1 cellular context compared by ENCODE assay signal in genomic region chr1:25537148-25537831, GRCh38.
TF ChIP-seq lines count a peak whose summit lies in the region.

No MANE protein-coding gene starts in this region.

TF ChIP-seq in H1, 55 proteins besides CTCF, POLR2A, EP300 and RAD21:
- TF ChIP-seq HDAC6 (IDR thresholded peaks at IDR 0.05; ENCODE audit: low read depth, low read length) (no peak), NANOG (IDR thresholded peaks at IDR 0.05; ENCODE audit: insufficient read depth, low read depth, low read length, poor library complexity, severe bottlenecking) (no peak), EZH2 (IDR thresholded peaks at IDR 0.05; ENCODE audit: low read depth, low read length, severe bottlenecking) (no peak), BCL11A (IDR thresholded peaks at IDR 0.05; ENCODE audit: low read depth in 2 of 2, low read length in 2 of 2) (no peak), BRCA1 (IDR thresholded peaks at IDR 0.05; ENCODE audit: low read depth, low read length) (no peak), RFX5 (IDR thresholded peaks at IDR 0.05; ENCODE audit: borderline replicate concordance, low read depth, low read length) (no peak), POLR2AphosphoS5 (IDR thresholded peaks at IDR 0.05; ENCODE audit: low read depth, low read length) (no peak), TAF7 (optimal IDR thresholded peaks at IDR 0.05; ENCODE audit: borderline replicate concordance, low read depth, low read length) (no peak), CTBP2 (IDR thresholded peaks at IDR 0.05; ENCODE audit: borderline replicate concordance, insufficient read depth, insufficient read length, low read length) (no peak), GTF2F1 (IDR thresholded peaks at IDR 0.05; ENCODE audit: borderline replicate concordance, low read depth, low read length) (no peak), JUN (IDR thresholded peaks at IDR 0.05; ENCODE audit: low read depth, low read length) (no peak), YY1 (IDR thresholded peaks at IDR 0.05; ENCODE audit: low read depth, low read length) (no peak), CREB1 (IDR thresholded peaks at IDR 0.05) (no peak), NRF1 (IDR thresholded peaks at IDR 0.05; ENCODE audit: low read depth, low read length) (no peak), RBBP5 (IDR thresholded peaks at IDR 0.05; ENCODE audit: borderline replicate concordance, low read depth, low read length) (no peak), SIX5 (IDR thresholded peaks at IDR 0.05; ENCODE audit: low read depth, low read length) (no peak), SIN3A (conservative IDR thresholded peaks at IDR 0.05 in 1 of 2, IDR thresholded peaks at IDR 0.05 in 1 of 2; ENCODE audit: low read depth in 1 of 2, low read length in 2 of 2) (no peak), POU5F1 (IDR thresholded peaks at IDR 0.05; ENCODE audit: low read depth, low read length) (no peak)
